Comparison of ENCODE assay signal across 10 cellular contexts in the genomic region with DNA sequence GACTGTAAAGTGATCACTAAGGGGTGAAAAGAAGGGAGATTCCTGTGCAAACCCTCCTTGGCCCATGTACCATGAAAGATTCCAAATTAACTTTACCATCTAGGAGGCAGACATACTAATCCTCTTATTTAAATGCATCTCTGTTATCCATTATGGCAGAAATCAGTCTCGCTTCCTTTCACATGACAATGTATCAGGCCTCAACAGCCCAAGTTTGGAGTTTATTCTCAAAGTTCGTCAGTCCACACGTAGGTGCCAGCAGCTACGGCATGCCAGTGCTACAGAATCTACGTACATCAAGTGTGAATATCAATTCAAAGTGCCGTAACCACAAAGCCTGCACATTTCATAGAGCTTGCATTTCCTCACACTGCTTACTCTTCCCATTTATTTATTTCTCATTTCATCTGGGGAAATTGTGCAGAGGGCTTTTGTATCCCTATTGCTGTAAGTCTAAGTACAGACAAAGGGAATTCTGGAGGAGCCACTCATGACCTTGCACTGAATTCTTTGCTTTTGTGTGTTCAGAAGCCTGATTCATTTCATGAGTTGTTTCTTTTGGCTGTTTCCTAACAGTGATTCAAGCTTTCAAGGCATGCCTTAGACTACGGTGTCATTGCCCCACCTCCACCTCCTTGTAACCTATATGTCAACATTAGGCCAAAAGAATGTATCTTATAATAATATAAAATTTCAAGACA. TPM values are rescaled to one million over a fixed set of nuclear protein-coding genes. Genes with fewer than 3 reads are reported as not detected.
DNase-seq lines count a peak whose midpoint lies in the region; TF ChIP-seq lines count a peak whose summit lies in the region.
"Had no signal": no experiment of that assay in that cellular context is flagged by ENCODE, and none has a peak within 500 bp of the region (broad histone marks: within the 10 kb centered on the region; RNA-seq: fewer than 3 reads in every experiment).

No MANE protein-coding gene starts in this region.

- H3K4me1 ChIP-seq in SJCRH30 (peaks cover 96% of the 10 kb centered on the region), skeletal muscle satellite cell (ENCODE audit: control insufficient read depth, insufficient read depth, low read length) (peaks cover 39% of the 10 kb centered on the region)

- peak overlapping the region; percentile 58; the same call in 1 of the 2 replicates for H3K27ac ChIP-seq in SJCRH30

- in situ Hi-C loops in KBM-7 (cut with MboI; ENCODE audit: low pct_unique_long_range_greater_than_20kb, low sequenced_read_pairs): loop anchor here (25.0 kb wide), 1 partner anchor 418 kb away; no protein-coding TSS in a partner anchor

- TF ChIP-seq CTCF in fibroblast of pulmonary artery (IDR thresholded peaks at IDR 0.05; ENCODE audit: low read length, missing control alignments): no peak

- peaks cover 89% of the 10 kb centered on the region for H3K36me3 ChIP-seq in SJCRH30
- H3K36me3 ChIP-seq in skeletal muscle satellite cell (ENCODE audit: insufficient read depth, low read length): peaks cover 45% of the 10 kb centered on the region

- H3K9ac ChIP-seq in skeletal muscle satellite cell (ENCODE audit: low read depth, low read length): no peak overlapping the region

- peak; percentile 23 for DNase-seq in activated T-cell treated with anti-CD3 and anti-CD28 coated beads, Interleukin-2, amount 50 U/mL, for 1 hour
- no peak for DNase-seq in activated T-cell treated with anti-CD3 and anti-CD28 coated beads for 4 hours
- DNase-seq in SJCRH30: peak in 1 of 2 experiments; percentile 22
- DNase-seq in fibroblast of pulmonary artery (ENCODE audit: low read depth): peak; percentile 91
- no peak for DNase-seq in AML-193 (lab: John Stamatoyannopoulos, UW)
- DNase-seq in activated effector memory CD4-positive, alpha-beta T cell treated with anti-CD3 and anti-CD28 coated beads, Interleukin-2, amount 50 U/mL, for 16 hours: no peak
- no peak for DNase-seq in KBM-7
- DNase-seq: Karpas-422; stimulated activated naive B cell treated with anti-CD40 and anti-IgM and Interleukin-4, amounts not matched to agents 10 μg/mL and 1 μg/mL and 100 μg/mL, for 72 hours had no signal

- H3K4me2 ChIP-seq in skeletal muscle satellite cell (ENCODE audit: low read length): peak overlapping the region; percentile 68

- H3K4me3 ChIP-seq in SJCRH30 (no peak overlapping the region), fibroblast of pulmonary artery (replicated peaks; ENCODE audit: low read depth, low read length) (no peak overlapping the region), skeletal muscle satellite cell (ENCODE audit: low read length) (peak overlapping the region; percentile 20)

- H3K27me3 ChIP-seq in SJCRH30 (no peaks in the 10 kb centered on the region), skeletal muscle satellite cell (ENCODE audit: control insufficient read depth, insufficient read depth, low read length) (no peaks in the 10 kb centered on the region)

- H3K9me3 ChIP-seq in SJCRH30 (replicated peaks) (no peaks in the 10 kb centered on the region), skeletal muscle satellite cell (replicated peaks; ENCODE audit: low read length) (no peaks in the 10 kb centered on the region)

RNA-seq across cellular contexts. Expression of a gene that starts 10.0 kb away (rescaled TPM):
- total RNA-seq in SJCRH30 (2014; rRNA removed; shearing (Covaris generic)): 104 and 109 TPM in 2 replicates
- total RNA-seq in skeletal muscle satellite cell (2012; rRNA removed): 25.9 and 50.0 TPM in 2 replicates

RNA-seq across cellular contexts. Expression of a gene that starts 54.5 kb away (rescaled TPM):
- 43.0 and 46.8 TPM in 2 replicates for total RNA-seq in SJCRH30 (2014; rRNA removed; shearing (Covaris generic))
- 118 and 144 TPM in 2 replicates for total RNA-seq in skeletal muscle satellite cell (2012; rRNA removed)

Comparison
In these comparisons a context has a peak if more than half of its experiments do, and no peak if none do; other contexts are left out.
1. DNase-seq: peak in activated T-cell treated with anti-CD3 and anti-CD28 coated beads, Interleukin-2, amount 50 U/mL, for 1 hour (single experiment) and fibroblast of pulmonary artery (single experiment); none in activated T-cell treated with anti-CD3 and anti-CD28 coated beads for 4 hours (single experiment), AML-193 (0 of 2), activated effector memory CD4-positive, alpha-beta T cell treated with anti-CD3 and anti-CD28 coated beads, Interleukin-2, amount 50 U/mL, for 16 hours (single experiment) and KBM-7 (single experiment).